ENCODE assay signal across 8 cellular contexts in the genomic region with DNA sequence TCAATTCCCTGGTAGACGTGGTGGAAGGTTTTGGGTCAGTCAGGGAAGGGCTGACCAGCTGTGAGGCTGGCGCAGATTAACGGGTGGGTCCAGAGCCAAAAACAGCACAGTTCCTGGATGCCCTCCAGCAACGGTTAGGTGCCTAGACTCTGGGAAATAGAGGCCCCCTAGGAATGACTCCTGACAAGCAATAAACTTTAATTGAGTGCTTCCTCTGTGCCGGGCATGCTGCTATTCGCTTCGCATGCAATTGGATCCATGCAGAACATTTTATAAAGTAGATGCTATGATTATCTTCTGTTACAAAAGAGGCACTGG. TPM values are rescaled to one million over a fixed set of nuclear protein-coding genes. Genes with fewer than 3 reads are reported as not detected.
DNase-seq lines count a peak whose midpoint lies in the region; ATAC-seq and TF ChIP-seq lines count a peak whose summit lies in the region.

No MANE protein-coding gene starts in this region.

- H3F3A ChIP-seq in neural cell (ENCODE audit: insufficient read depth, low read length, poor library complexity, severe bottlenecking) = no peaks in the 10 kb centered on the region

- no peaks in the 10 kb centered on the region for H3K27me3 Mint-ChIP-seq in activated CD8-positive, alpha-beta memory T cell treated with anti-CD3 and anti-CD28 coated beads, Interleukin-2, amount 10 ng/mL, durations not matched to agents 7 days and 5 days

- H3K4me1 ChIP-seq in SJCRH30 = no peaks in the 10 kb centered on the region
- peaks cover 6 to 42% (median 14%) of the 10 kb centered on the region in 3 donors for H3K4me1 ChIP-seq in esophagus squamous epithelium

- intact Hi-C loops in esophagus squamous epithelium (cut with DNase I) = no loop called here

- H3K9ac ChIP-seq in neural cell (ENCODE audit: low read length) = peak overlapping the region; percentile 66

- H4K20me1 ChIP-seq in neural cell (ENCODE audit: insufficient read depth) = no peaks in the 10 kb centered on the region

- H3K9me3 ChIP-seq in SJCRH30 (replicated peaks) = no peaks in the 10 kb centered on the region
- H3K9me3 ChIP-seq in esophagus squamous epithelium = no peaks in the 10 kb centered on the region
- H3K9me3 ChIP-seq in neural cell (ENCODE audit: low read length) = no peaks in the 10 kb centered on the region

- peak overlapping the region; percentile 35 for H3K4me2 ChIP-seq in neural cell (ENCODE audit: low read length)

- peaks cover 3% of the 10 kb centered on the region; the same call in 1 of the 2 replicates for H3K36me3 ChIP-seq in SJCRH30
- H3K36me3 ChIP-seq in esophagus squamous epithelium = peaks cover 0 to 25% (median 0%) of the 10 kb centered on the region in 3 donors
- no peaks in the 10 kb centered on the region for H3K36me3 ChIP-seq in neural cell (ENCODE audit: insufficient read depth, low read length)

- peak overlapping the region; percentile 95 for H3K27ac ChIP-seq in SJCRH30
- peak overlapping the region; percentile 88 to 97 (median 96) for H3K27ac ChIP-seq in esophagus squamous epithelium
- no peak overlapping the region for H3K27ac ChIP-seq in neural cell (ENCODE audit: low read length)

- no peak for DNase-seq in activated CD8-positive, alpha-beta memory T cell treated with anti-CD3 and anti-CD28 coated beads, Interleukin-2, amount 10 ng/mL, durations not matched to agents 7 days and 5 days
- DNase-seq in activated CD8-positive, alpha-beta memory T cell treated with anti-CD3 and anti-CD28 coated beads, Interleukin-2, amount 50 U/mL, for 48 hours = no peak
- peak; percentile 51 to 67 for DNase-seq in SJCRH30
- no peak for DNase-seq in esophagus squamous epithelium (lab: John Stamatoyannopoulos, UW)
- DNase-seq in islet precursor cell = no peak
- DNase-seq in NK-92 treated with Interleukin-12 subunit alpha and Interleukin-12 subunit beta, amount 100 ng/mL, for 24 hours (lab: John Stamatoyannopoulos, UW) = no peak

- peaks cover 37% of the 10 kb centered on the region for H3K4me1 Mint-ChIP-seq in activated CD8-positive, alpha-beta memory T cell treated with anti-CD3 and anti-CD28 coated beads, Interleukin-2, amount 10 ng/mL, durations not matched to agents 7 days and 5 days

- no peak for TF ChIP-seq EP300 in neural cell (conservative IDR thresholded peaks at IDR 0.05; ENCODE audit: poor library complexity, severe bottlenecking)

- H3K27me3 ChIP-seq in SJCRH30 = no peaks in the 10 kb centered on the region
- no peaks in the 10 kb centered on the region for H3K27me3 ChIP-seq in esophagus squamous epithelium
- H3K27me3 ChIP-seq in neural cell (ENCODE audit: insufficient read depth, low read depth, low read length) = no peaks in the 10 kb centered on the region

- no peaks in the 10 kb centered on the region for H3K9me2 ChIP-seq in neural cell (ENCODE audit: insufficient read depth, low read length)

- 24 to 32% methylated on average over 4 to 7 of the region's 7 CpGs for WGBS in esophagus squamous epithelium, 2 donors

- TF ChIP-seq POLR2A in esophagus squamous epithelium (IDR thresholded peaks at IDR 0.05) = no peak

- peak overlapping the region; percentile 82 for H3K4me3 ChIP-seq in SJCRH30
- peak overlapping the region; percentile 62 to 78 (median 70) for H3K4me3 ChIP-seq in esophagus squamous epithelium
- peak overlapping the region; percentile 77 for H3K4me3 ChIP-seq in neural cell (ENCODE audit: low read length)

- no peak overlapping the region for H3K27ac Mint-ChIP-seq in activated CD8-positive, alpha-beta memory T cell treated with anti-CD3 and anti-CD28 coated beads, Interleukin-2, amount 10 ng/mL, durations not matched to agents 7 days and 5 days

- peaks cover 22% of the 10 kb centered on the region for H3K36me3 Mint-ChIP-seq in activated CD8-positive, alpha-beta memory T cell treated with anti-CD3 and anti-CD28 coated beads, Interleukin-2, amount 10 ng/mL, durations not matched to agents 7 days and 5 days

- CTCF ChIA-PET in activated CD8-positive, alpha-beta memory T cell treated with anti-CD3 and anti-CD28 coated beads, Interleukin-2, amount 10 ng/mL, durations not matched to agents 7 days and 5 days (lab: Charles Lee) = no interaction called here

- H3K4me3 Mint-ChIP-seq in activated CD8-positive, alpha-beta memory T cell treated with anti-CD3 and anti-CD28 coated beads, Interleukin-2, amount 10 ng/mL, durations not matched to agents 7 days and 5 days = peak overlapping the region; percentile 92

- peaks cover 3% of the 10 kb centered on the region for H3K79me2 ChIP-seq in neural cell (replicated peaks; ENCODE audit: insufficient read depth, low read length)

- no peak overlapping the region for H2AFZ ChIP-seq in neural cell (ENCODE audit: low read depth, low read length)

- TF ChIP-seq CTCF in esophagus squamous epithelium (IDR thresholded peaks at IDR 0.05) = no peak
- no peak for TF ChIP-seq CTCF in neural cell (IDR thresholded peaks at IDR 0.05; ENCODE audit: poor library complexity, severe bottlenecking)

- H3K9me3 Mint-ChIP-seq in activated CD8-positive, alpha-beta memory T cell treated with anti-CD3 and anti-CD28 coated beads, Interleukin-2, amount 10 ng/mL, durations not matched to agents 7 days and 5 days (ENCODE audit: low read depth) = no peaks in the 10 kb centered on the region

- ATAC-seq in activated CD8-positive, alpha-beta memory T cell treated with anti-CD3 and anti-CD28 coated beads, Interleukin-2, amount 10 ng/mL, durations not matched to agents 7 days and 5 days = no peak
- ATAC-seq in GM19324 (IDR thresholded peaks at IDR 0.05; ENCODE audit: low FRiP score, unreplicated experiment) = no peak

- no peak for TF ChIP-seq RAD21 in neural cell (conservative IDR thresholded peaks at IDR 0.05)

TF ChIP-seq in neural cell, 6 proteins besides CTCF, POLR2A, EP300 and RAD21:
- TF ChIP-seq SMC3 (conservative IDR thresholded peaks at IDR 0.05; ENCODE audit: poor library complexity) (no peak), MXI1 (conservative IDR thresholded peaks at IDR 0.05; ENCODE audit: poor library complexity, severe bottlenecking) (no peak), TAF1 (IDR thresholded peaks at IDR 0.05; ENCODE audit: low read depth) (no peak)

RNA-seq across cellular contexts. Expression of a gene that starts 0.7 kb away (rescaled TPM):
- 1 to 10 TPM; 3.0 to 4.3 TPM for total RNA-seq in activated CD8-positive, alpha-beta memory T cell treated with anti-CD3 and anti-CD28 coated beads, Interleukin-2, amount 10 ng/mL, durations not matched to agents 7 days and 5 days
- total RNA-seq in SJCRH30 (2014; rRNA removed; shearing (Covaris generic)) = 5.5 and 7.4 TPM in 2 replicates
- total RNA-seq in esophagus squamous epithelium = 1 to 10 TPM in 3 of 4 donors, under 1 TPM in 1; 0.95 to 7.1 (median 3.5) TPM
- 39.7 and 51.1 TPM in 2 replicates for polyA plus RNA-seq in neural cell
- polyA minus RNA-seq in neural cell = 26.1 and 32.2 TPM in 2 replicates

RNA-seq across cellular contexts. Expression of a gene that starts 1.4 kb away (rescaled TPM):
- total RNA-seq in activated CD8-positive, alpha-beta memory T cell treated with anti-CD3 and anti-CD28 coated beads, Interleukin-2, amount 10 ng/mL, durations not matched to agents 7 days and 5 days = 10 to 100 TPM; 10.4 to 13.1 TPM
- total RNA-seq in SJCRH30 (2014; rRNA removed; shearing (Covaris generic)) = 9.6 and 11.0 TPM in 2 replicates
- 1 to 10 TPM; 3.3 to 6.9 (median 6.1) TPM for total RNA-seq in esophagus squamous epithelium
- 7.5 and 7.7 TPM in 2 replicates for polyA plus RNA-seq in neural cell
- 7.9 and 8.3 TPM in 2 replicates for polyA minus RNA-seq in neural cell

RNA-seq across cellular contexts. Expression of a gene that starts 36.0 kb away (rescaled TPM):
- total RNA-seq in activated CD8-positive, alpha-beta memory T cell treated with anti-CD3 and anti-CD28 coated beads, Interleukin-2, amount 10 ng/mL, durations not matched to agents 7 days and 5 days = not detected
- total RNA-seq in SJCRH30 (2014; rRNA removed; shearing (Covaris generic)) = not detected in 2 replicates
- not detected for total RNA-seq in esophagus squamous epithelium
- not detected in 2 replicates for polyA plus RNA-seq in neural cell
- not detected in 2 replicates for polyA minus RNA-seq in neural cell

Comparison
In these comparisons a context has a peak if more than half of its experiments do, and no peak if none do; other contexts are left out.
1. DNase-seq: peak in SJCRH30 (2 of 2); none in activated CD8-positive, alpha-beta memory T cell treated with anti-CD3 and anti-CD28 coated beads, Interleukin-2, amount 10 ng/mL, durations not matched to agents 7 days and 5 days (single experiment), activated CD8-positive, alpha-beta memory T cell treated with anti-CD3 and anti-CD28 coated beads, Interleukin-2, amount 50 U/mL, for 48 hours (single experiment), esophagus squamous epithelium (single experiment), islet precursor cell (single experiment) and NK-92 treated with Interleukin-12 subunit alpha and Interleukin-12 subunit beta, amount 100 ng/mL, for 24 hours (single experiment).
2. Peak in every context shown above with its lines, with median percentiles within 50 percentile points of each other: H3K4me3 ChIP-seq.